In the genomic region with DNA sequence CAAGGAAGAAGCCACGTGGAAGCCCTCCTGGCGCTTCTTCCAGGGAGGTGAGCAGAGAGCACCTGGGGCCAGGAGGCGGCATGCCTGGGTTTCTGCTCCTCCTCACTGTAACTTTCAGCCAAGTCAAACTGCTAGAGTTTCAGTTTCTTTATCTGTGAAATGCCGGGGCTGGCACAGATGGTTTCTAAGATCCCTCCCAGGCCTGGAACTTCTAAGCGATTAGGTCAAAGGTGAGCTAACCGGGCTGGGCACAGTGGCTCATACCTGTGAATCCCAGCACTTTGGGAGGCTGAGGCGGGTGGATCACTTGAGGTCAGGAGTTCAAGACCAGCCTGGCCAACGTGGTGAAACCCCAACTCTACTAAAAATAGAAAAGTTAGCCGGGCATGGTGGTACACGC, we compare ENCODE assay signal across 8 cellular contexts. TPM values are rescaled to one million over a fixed set of nuclear protein-coding genes. Genes with fewer than 3 reads are reported as not detected.
DNase-seq lines count a peak whose midpoint lies in the region; ATAC-seq, FAIRE-seq and TF ChIP-seq lines count a peak whose summit lies in the region.
"Not testable (repeated sequence)": the region's sequence is repeated elsewhere in the genome, so short reads cannot be mapped to it uniquely, and the experiment has no call there.

No MANE protein-coding gene starts in this region.

- peaks cover 21% of the 10 kb centered on the region for H3K36me3 Mint-ChIP-seq in activated CD4-positive, alpha-beta memory T cell treated with anti-CD3 and anti-CD28 coated beads, Interleukin-2, amount 10 ng/mL, durations not matched to agents 7 days and 5 days (ENCODE audit: low read depth)
- peaks cover 15% of the 10 kb centered on the region for H3K36me3 Mint-ChIP-seq in activated naive CD8-positive, alpha-beta T cell treated with anti-CD3 and anti-CD28 coated beads for 36 hours
- H3K36me3 Mint-ChIP-seq in stimulated activated effector memory CD8-positive, alpha-beta T cell treated with anti-CD3 and anti-CD28 coated beads, Interleukin-12 subunit alpha, Interleukin-12 subunit beta, amount 100 ng/mL, for 72 hours, result not testable (repeated sequence)

- peak; percentile 45 for ATAC-seq in GM18870 (IDR thresholded peaks at IDR 0.05; ENCODE audit: unreplicated experiment)
- ATAC-seq in HG02588 (IDR thresholded peaks at IDR 0.05; ENCODE audit: unreplicated experiment), result peak; percentile 49
- ATAC-seq in HepG2, result not testable (repeated sequence)
- ATAC-seq in stimulated activated effector memory CD8-positive, alpha-beta T cell treated with anti-CD3 and anti-CD28 coated beads, Interleukin-12 subunit alpha, Interleukin-12 subunit beta, amount 100 ng/mL, for 72 hours, result peak; percentile 63

- BruUV-seq in HepG2 (replicated peaks; lab: Mats Ljungman, UMichigan), result not testable (repeated sequence)

- not testable (repeated sequence) for H3K9me3 ChIP-seq in BLaER1; Loucy (ENCODE audit: insufficient read depth, low read depth, low read length); HepG2 (ENCODE audit: low read length)

- peak; percentile 88 for FAIRE-seq in HepG2 (lab: Jason Lieb, UNC)

- TF ChIP-seq POLR2A in HepG2 (IDR thresholded peaks at IDR 0.05; ENCODE audit: insufficient read depth in 1 of 2, low read depth in 2 of 2, low read length in 2 of 2), result not testable (repeated sequence)

- peaks cover 85% of the 10 kb centered on the region for H4K20me1 ChIP-seq in BLaER1
- not testable (repeated sequence) for H4K20me1 ChIP-seq in Loucy (ENCODE audit: insufficient read depth, low read length, poor library complexity, severe bottlenecking); HepG2 (ENCODE audit: insufficient read depth, low read length)

- H3K4me2 ChIP-seq in BLaER1 (peak overlapping the region; percentile 80), Loucy (ENCODE audit: low read depth, low read length, poor library complexity, severe bottlenecking) (peak overlapping the region; percentile 83)
- H3K4me2 ChIP-seq in HepG2 (ENCODE audit: low read depth, low read length), result not testable (repeated sequence)

- not testable (repeated sequence) for H3K9me2 ChIP-seq in Loucy (replicated peaks; ENCODE audit: low read depth, low read length)

- H3K9ac ChIP-seq in BLaER1 (peak overlapping the region; percentile 79; the same call in 1 of the 2 replicates), Loucy (ENCODE audit: low read depth, low read length, poor library complexity, severe bottlenecking) (peak overlapping the region; percentile 86)
- H3K9ac ChIP-seq in HepG2 (ENCODE audit: insufficient read depth, low read depth, low read length), result not testable (repeated sequence)

- not testable (repeated sequence) for TF ChIP-seq EP300 in HepG2 (IDR thresholded peaks at IDR 0.05; ENCODE audit: low read depth in 2 of 2, low read length in 2 of 2); HepG2 (CRISPR knock-in tag; IDR thresholded peaks at IDR 0.05; ENCODE audit: borderline replicate concordance)

- H3K79me2 ChIP-seq in Loucy (ENCODE audit: insufficient read depth, low read length), result peaks cover 12% of the 10 kb centered on the region; the same call in 1 of the 2 replicates
- not testable (repeated sequence) for H3K79me2 ChIP-seq in HepG2 (ENCODE audit: insufficient read depth, low read length)

- intact Hi-C loops in HepG2 (cut with micrococcal nuclease; ENCODE audit: unreplicated experiment), result not testable (repeated sequence)

- H3K27ac Mint-ChIP-seq in activated CD4-positive, alpha-beta memory T cell treated with anti-CD3 and anti-CD28 coated beads, Interleukin-2, amount 10 ng/mL, durations not matched to agents 7 days and 5 days, result peak overlapping the region; percentile 93
- H3K27ac Mint-ChIP-seq in activated naive CD8-positive, alpha-beta T cell treated with anti-CD3 and anti-CD28 coated beads for 36 hours, result peak overlapping the region; percentile 85
- peak overlapping the region; percentile 87 for H3K27ac Mint-ChIP-seq in stimulated activated effector memory CD8-positive, alpha-beta T cell treated with anti-CD3 and anti-CD28 coated beads, Interleukin-12 subunit alpha, Interleukin-12 subunit beta, amount 100 ng/mL, for 72 hours

- not testable (repeated sequence) for H3K9me3 Mint-ChIP-seq in activated CD4-positive, alpha-beta memory T cell treated with anti-CD3 and anti-CD28 coated beads, Interleukin-2, amount 10 ng/mL, durations not matched to agents 7 days and 5 days; activated naive CD8-positive, alpha-beta T cell treated with anti-CD3 and anti-CD28 coated beads for 36 hours; stimulated activated effector memory CD8-positive, alpha-beta T cell treated with anti-CD3 and anti-CD28 coated beads, Interleukin-12 subunit alpha, Interleukin-12 subunit beta, amount 100 ng/mL, for 72 hours

- 70% methylated on average over 3 of the region's 10 CpGs for WGBS in HepG2 (ENCODE audit: low lambda C conversion rate)

- peak overlapping the region; percentile 73 for H3K4me3 Mint-ChIP-seq in activated CD4-positive, alpha-beta memory T cell treated with anti-CD3 and anti-CD28 coated beads, Interleukin-2, amount 10 ng/mL, durations not matched to agents 7 days and 5 days
- H3K4me3 Mint-ChIP-seq in activated naive CD8-positive, alpha-beta T cell treated with anti-CD3 and anti-CD28 coated beads for 36 hours, result peak overlapping the region; percentile 45
- H3K4me3 Mint-ChIP-seq in stimulated activated effector memory CD8-positive, alpha-beta T cell treated with anti-CD3 and anti-CD28 coated beads, Interleukin-12 subunit alpha, Interleukin-12 subunit beta, amount 100 ng/mL, for 72 hours, result peak overlapping the region; percentile 67

- H3F3A ChIP-seq in Loucy (ENCODE audit: low read depth), result not testable (repeated sequence)

- DNase-seq in activated CD4-positive, alpha-beta memory T cell treated with anti-CD3 and anti-CD28 coated beads, Interleukin-2, amount 10 ng/mL, durations not matched to agents 7 days and 5 days; activated naive CD8-positive, alpha-beta T cell treated with anti-CD3 and anti-CD28 coated beads for 36 hours; HepG2 (ENCODE audit: low spot score): not testable (repeated sequence)
- DNase-seq in stimulated activated effector memory CD8-positive, alpha-beta T cell treated with anti-CD3 and anti-CD28 coated beads, Interleukin-12 subunit alpha, Interleukin-12 subunit beta, amount 100 ng/mL, for 72 hours (ENCODE audit: low spot score in 2 of 2), result peak in 1 of 2 donors; percentile 54

- not testable (repeated sequence) for H2AFZ ChIP-seq in Loucy (ENCODE audit: low read length); HepG2 (ENCODE audit: low read length)

- POLR2A ChIA-PET in activated CD4-positive, alpha-beta memory T cell treated with anti-CD3 and anti-CD28 coated beads, Interleukin-2, amount 10 ng/mL, durations not matched to agents 7 days and 5 days (lab: Charles Lee), result interaction anchor here (1.4 to 3.4 kb wide), 7 partner anchors 8 to 54 kb away, joined by 3 to 64 read pairs (median 14); a partner anchor contains a TSS
- POLR2A ChIA-PET in HepG2 (lab: Yijun Ruan, JAX), result not testable (repeated sequence)

- peaks cover 60% of the 10 kb centered on the region for H3K4me1 ChIP-seq in BLaER1
- peaks cover 45% of the 10 kb centered on the region for H3K4me1 ChIP-seq in Loucy (ENCODE audit: insufficient read depth, low read length, poor library complexity, severe bottlenecking)
- H3K4me1 ChIP-seq in HepG2 (ENCODE audit: insufficient read depth, low read length), result peaks cover 12% of the 10 kb centered on the region

- H3K27me3 Mint-ChIP-seq in activated CD4-positive, alpha-beta memory T cell treated with anti-CD3 and anti-CD28 coated beads, Interleukin-2, amount 10 ng/mL, durations not matched to agents 7 days and 5 days; activated naive CD8-positive, alpha-beta T cell treated with anti-CD3 and anti-CD28 coated beads for 36 hours: not testable (repeated sequence)

- CTCF ChIA-PET in activated CD4-positive, alpha-beta memory T cell treated with anti-CD3 and anti-CD28 coated beads, Interleukin-2, amount 10 ng/mL, durations not matched to agents 7 days and 5 days (lab: Charles Lee), result interaction anchor here (1.4 to 1.7 kb wide), 4 partner anchors 22 to 40 kb away, joined by 3 to 8 read pairs (median 4); no protein-coding TSS in a partner anchor
- CTCF ChIA-PET in HepG2 (lab: Yijun Ruan, JAX; ENCODE audit: low intra/inter-chr PET ratio, low total read pairs), result not testable (repeated sequence)

- peaks cover 56% of the 10 kb centered on the region for H3K4me1 Mint-ChIP-seq in activated CD4-positive, alpha-beta memory T cell treated with anti-CD3 and anti-CD28 coated beads, Interleukin-2, amount 10 ng/mL, durations not matched to agents 7 days and 5 days
- H3K4me1 Mint-ChIP-seq in activated naive CD8-positive, alpha-beta T cell treated with anti-CD3 and anti-CD28 coated beads for 36 hours, result peaks cover 38% of the 10 kb centered on the region
- peaks cover 46% of the 10 kb centered on the region for H3K4me1 Mint-ChIP-seq in stimulated activated effector memory CD8-positive, alpha-beta T cell treated with anti-CD3 and anti-CD28 coated beads, Interleukin-12 subunit alpha, Interleukin-12 subunit beta, amount 100 ng/mL, for 72 hours

- not testable (repeated sequence) for TF ChIP-seq RAD21 in HepG2 (CRISPR knock-in tag; IDR thresholded peaks at IDR 0.05)

- peaks cover 91% of the 10 kb centered on the region for H3K27me3 ChIP-seq in BLaER1
- not testable (repeated sequence) for H3K27me3 ChIP-seq in Loucy (ENCODE audit: insufficient read depth, low read length, poor library complexity, severe bottlenecking); HepG2 (ENCODE audit: control insufficient read depth in 1 of 2, insufficient read depth in 2 of 2, low read length in 2 of 2)

- H3K4me3 ChIP-seq in BLaER1; Loucy (ENCODE audit: low read length, poor library complexity, severe bottlenecking); HepG2 (replicated peaks in 1 of 3; ENCODE audit: insufficient read depth in 1 of 3, low read depth in 2 of 3, low read length in 3 of 3): not testable (repeated sequence)

- not testable (repeated sequence) for TF ChIP-seq CTCF in Loucy (conservative IDR thresholded peaks at IDR 0.05; ENCODE audit: low read length); HepG2 (CRISPR knock-in tag; IDR thresholded peaks at IDR 0.05)

- H3K27ac ChIP-seq in BLaER1, result peak overlapping the region; percentile 94
- not testable (repeated sequence) for H3K27ac ChIP-seq in HepG2 (ENCODE audit: extremely low read length, insufficient read depth, low read length)

- not testable (repeated sequence) for H3K36me3 ChIP-seq in BLaER1; Loucy (ENCODE audit: insufficient read depth, low read length); HepG2 (replicated peaks in 1 of 2; ENCODE audit: control insufficient read depth in 1 of 2, insufficient read depth in 2 of 2, low read length in 2 of 2)

- in situ Hi-C loops in HepG2 (cut with HindIII; ENCODE audit: extremely low pct_ligation_motif_present, low pct_unique_long_range_greater_than_20kb), result not testable (repeated sequence)

RNA-seq across cellular contexts. Expression of a gene that starts 7.8 kb away (rescaled TPM):
- total RNA-seq in activated CD4-positive, alpha-beta memory T cell treated with anti-CD3 and anti-CD28 coated beads, Interleukin-2, amount 10 ng/mL, durations not matched to agents 7 days and 5 days, result 10 to 100 TPM in 1 of 2 experiments, 1 to 10 TPM in 1; 9.9 to 12.6 TPM
- 1 to 10 TPM; 3.4 to 6.2 TPM for total RNA-seq in activated naive CD8-positive, alpha-beta T cell treated with anti-CD3 and anti-CD28 coated beads for 36 hours
- 1.7 and 2.2 TPM in 2 replicates for total RNA-seq in HepG2 (2016; rRNA removed; fragmentation: Illumina TruSeq; extraction: Trizol)
- 0.40 and 0.53 TPM in 2 replicates for total RNA-seq in HepG2 (2016; cell fraction: cytosol; rRNA removed; fragmentation: Illumina TruSeq; extraction: Trizol; ENCODE audit: low read depth)
- 2.0 and 3.2 TPM in 2 replicates for total RNA-seq in HepG2 (2016; cell fraction: insoluble cytoplasmic fraction; rRNA removed; fragmentation: Illumina TruSeq; extraction: Trizol)
- total RNA-seq in HepG2 (2016; cell fraction: membrane; rRNA removed; fragmentation: Illumina TruSeq; extraction: Trizol), result 1.1 and 1.3 TPM in 2 replicates
- total RNA-seq in HepG2 (2016; cell fraction: nucleus; rRNA removed; fragmentation: Illumina TruSeq; extraction: Trizol), result 2.5 and 3.6 TPM in 2 replicates
- 6.2 and 6.7 TPM in 2 replicates for polyA plus RNA-seq in HepG2 (2011; rRNA removed)
- 7.0 and 11.0 TPM in 2 replicates for polyA plus RNA-seq in HepG2 (2011; cell fraction: cytosol; rRNA removed)
- 4.7 and 4.8 TPM in 2 replicates for polyA plus RNA-seq in HepG2 (2011; cell fraction: nucleus; rRNA removed)
- polyA plus RNA-seq in HepG2 (2012), result 5.0 and 5.4 TPM in 2 replicates
- 0.63 and 0.91 TPM in 2 replicates for polyA plus RNA-seq in HepG2 (2016; cell fraction: cytosol; fragmentation: Illumina TruSeq; extraction: Trizol; ENCODE audit: low read depth)
- polyA plus RNA-seq in HepG2 (2016; cell fraction: insoluble cytoplasmic fraction; fragmentation: Illumina TruSeq; extraction: Trizol; ENCODE audit: low read depth), result 1.3 and 2.0 TPM in 2 replicates
- 0.69 and 1.2 TPM in 2 replicates for polyA plus RNA-seq in HepG2 (2016; cell fraction: membrane; fragmentation: Illumina TruSeq; extraction: Trizol; ENCODE audit: low read depth)
- 3.0 and 3.8 TPM in 2 replicates for polyA plus RNA-seq in HepG2 (2016; cell fraction: nucleus; fragmentation: Illumina TruSeq; extraction: Trizol; ENCODE audit: insufficient read depth, low read depth)
- 9.2 and 13.1 TPM in 2 replicates for polyA minus RNA-seq in HepG2 (2011; rRNA and poly(A)+ RNA removed; ENCODE audit: low replicate concordance)
- polyA minus RNA-seq in HepG2 (2011; cell fraction: cytosol; rRNA and poly(A)+ RNA removed), result 3.5 and 3.7 TPM in 2 replicates
- polyA minus RNA-seq in HepG2 (2011; cell fraction: nucleus; rRNA and poly(A)+ RNA removed), result 1.4 and 3.5 TPM in 2 replicates

RNA-seq across cellular contexts. Expression of a gene that starts 8.8 kb away (rescaled TPM):
- total RNA-seq in activated CD4-positive, alpha-beta memory T cell treated with anti-CD3 and anti-CD28 coated beads, Interleukin-2, amount 10 ng/mL, durations not matched to agents 7 days and 5 days, result 10 to 100 TPM; 88.3 to 93.1 TPM
- 100 to 1,000 TPM; 140 to 142 TPM for total RNA-seq in activated naive CD8-positive, alpha-beta T cell treated with anti-CD3 and anti-CD28 coated beads for 36 hours
- total RNA-seq in HepG2 (2016; rRNA removed; fragmentation: Illumina TruSeq; extraction: Trizol), result 17.8 and 24.0 TPM in 2 replicates
- 3.1 and 3.2 TPM in 2 replicates for total RNA-seq in HepG2 (2016; cell fraction: cytosol; rRNA removed; fragmentation: Illumina TruSeq; extraction: Trizol; ENCODE audit: low read depth)
- 18.3 and 20.3 TPM in 2 replicates for total RNA-seq in HepG2 (2016; cell fraction: insoluble cytoplasmic fraction; rRNA removed; fragmentation: Illumina TruSeq; extraction: Trizol)
- 11.9 and 12.8 TPM in 2 replicates for total RNA-seq in HepG2 (2016; cell fraction: membrane; rRNA removed; fragmentation: Illumina TruSeq; extraction: Trizol)
- total RNA-seq in HepG2 (2016; cell fraction: nucleus; rRNA removed; fragmentation: Illumina TruSeq; extraction: Trizol), result 17.9 and 21.9 TPM in 2 replicates
- polyA plus RNA-seq in HepG2 (2011; rRNA removed), result 5.8 TPM in 2 replicates
- polyA plus RNA-seq in HepG2 (2011; cell fraction: cytosol; rRNA removed), result 4.6 and 5.7 TPM in 2 replicates
- 27.7 and 34.4 TPM in 2 replicates for polyA plus RNA-seq in HepG2 (2011; cell fraction: nucleus; rRNA removed)
- 18.3 and 21.2 TPM in 2 replicates for polyA plus RNA-seq in HepG2 (2012)
- 2.2 and 2.6 TPM in 2 replicates for polyA plus RNA-seq in HepG2 (2016; cell fraction: cytosol; fragmentation: Illumina TruSeq; extraction: Trizol; ENCODE audit: low read depth)
- polyA plus RNA-seq in HepG2 (2016; cell fraction: insoluble cytoplasmic fraction; fragmentation: Illumina TruSeq; extraction: Trizol; ENCODE audit: low read depth), result 32.5 and 46.4 TPM in 2 replicates
- 7.0 and 9.4 TPM in 2 replicates for polyA plus RNA-seq in HepG2 (2016; cell fraction: membrane; fragmentation: Illumina TruSeq; extraction: Trizol; ENCODE audit: low read depth)
- 60.1 and 68.4 TPM in 2 replicates for polyA plus RNA-seq in HepG2 (2016; cell fraction: nucleus; fragmentation: Illumina TruSeq; extraction: Trizol; ENCODE audit: insufficient read depth, low read depth)
- polyA minus RNA-seq in HepG2 (2011; rRNA and poly(A)+ RNA removed; ENCODE audit: low replicate concordance), result 16.9 and 25.4 TPM in 2 replicates
- polyA minus RNA-seq in HepG2 (2011; cell fraction: cytosol; rRNA and poly(A)+ RNA removed), result 17.9 and 19.6 TPM in 2 replicates
- polyA minus RNA-seq in HepG2 (2011; cell fraction: nucleus; rRNA and poly(A)+ RNA removed), result 10.3 and 14.4 TPM in 2 replicates

RNA-seq across cellular contexts. Expression of a gene that starts 36.0 kb away (rescaled TPM):
- 10 to 100 TPM; 12.1 to 12.8 TPM for total RNA-seq in activated CD4-positive, alpha-beta memory T cell treated with anti-CD3 and anti-CD28 coated beads, Interleukin-2, amount 10 ng/mL, durations not matched to agents 7 days and 5 days
- 10 to 100 TPM; 15.2 to 15.7 TPM for total RNA-seq in activated naive CD8-positive, alpha-beta T cell treated with anti-CD3 and anti-CD28 coated beads for 36 hours
- 0.77 and 1.4 TPM in 2 replicates for total RNA-seq in HepG2 (2016; rRNA removed; fragmentation: Illumina TruSeq; extraction: Trizol)
- not detected in 2 replicates for total RNA-seq in HepG2 (2016; cell fraction: cytosol; rRNA removed; fragmentation: Illumina TruSeq; extraction: Trizol; ENCODE audit: low read depth)
- total RNA-seq in HepG2 (2016; cell fraction: insoluble cytoplasmic fraction; rRNA removed; fragmentation: Illumina TruSeq; extraction: Trizol), result 0.48 and 1.3 TPM in 2 replicates
- 0.31 and 0.34 TPM in 2 replicates for total RNA-seq in HepG2 (2016; cell fraction: membrane; rRNA removed; fragmentation: Illumina TruSeq; extraction: Trizol)
- total RNA-seq in HepG2 (2016; cell fraction: nucleus; rRNA removed; fragmentation: Illumina TruSeq; extraction: Trizol), result 0.78 and 1.4 TPM in 2 replicates
- 2.0 and 2.6 TPM in 2 replicates for polyA plus RNA-seq in HepG2 (2011; rRNA removed)
- 2.7 and 3.2 TPM in 2 replicates for polyA plus RNA-seq in HepG2 (2011; cell fraction: cytosol; rRNA removed)
- 7.0 and 9.2 TPM in 2 replicates for polyA plus RNA-seq in HepG2 (2011; cell fraction: nucleus; rRNA removed)
- 1.5 and 2.1 TPM in 2 replicates for polyA plus RNA-seq in HepG2 (2012)
- polyA plus RNA-seq in HepG2 (2016; cell fraction: cytosol; fragmentation: Illumina TruSeq; extraction: Trizol; ENCODE audit: low read depth), result 0.29 and 0.48 TPM in 2 replicates
- polyA plus RNA-seq in HepG2 (2016; cell fraction: insoluble cytoplasmic fraction; fragmentation: Illumina TruSeq; extraction: Trizol; ENCODE audit: low read depth), result 0.72 and 1.8 TPM in 2 replicates
- 0.16 and 0.45 TPM in 2 replicates for polyA plus RNA-seq in HepG2 (2016; cell fraction: membrane; fragmentation: Illumina TruSeq; extraction: Trizol; ENCODE audit: low read depth)
- polyA plus RNA-seq in HepG2 (2016; cell fraction: nucleus; fragmentation: Illumina TruSeq; extraction: Trizol; ENCODE audit: insufficient read depth, low read depth), result 0.89 and 1.6 TPM in 2 replicates
- polyA minus RNA-seq in HepG2 (2011; rRNA and poly(A)+ RNA removed; ENCODE audit: low replicate concordance), result 3.3 TPM in 1 of 2 replicates, not detected in the other
- 0.53 and 1.5 TPM in 2 replicates for polyA minus RNA-seq in HepG2 (2011; cell fraction: cytosol; rRNA and poly(A)+ RNA removed)
- polyA minus RNA-seq in HepG2 (2011; cell fraction: nucleus; rRNA and poly(A)+ RNA removed), result 1.6 and 1.7 TPM in 2 replicates

RNA-seq across cellular contexts. Expression of a gene that starts 39.3 kb away (rescaled TPM):
- 100 to 1,000 TPM; 118 to 122 TPM for total RNA-seq in activated CD4-positive, alpha-beta memory T cell treated with anti-CD3 and anti-CD28 coated beads, Interleukin-2, amount 10 ng/mL, durations not matched to agents 7 days and 5 days
- 100 to 1,000 TPM; 155 to 159 TPM for total RNA-seq in activated naive CD8-positive, alpha-beta T cell treated with anti-CD3 and anti-CD28 coated beads for 36 hours
- total RNA-seq in HepG2 (2016; rRNA removed; fragmentation: Illumina TruSeq; extraction: Trizol), result 69.8 and 77.3 TPM in 2 replicates
- 104 and 121 TPM in 2 replicates for total RNA-seq in HepG2 (2016; cell fraction: cytosol; rRNA removed; fragmentation: Illumina TruSeq; extraction: Trizol; ENCODE audit: low read depth)
- 57.7 and 81.1 TPM in 2 replicates for total RNA-seq in HepG2 (2016; cell fraction: insoluble cytoplasmic fraction; rRNA removed; fragmentation: Illumina TruSeq; extraction: Trizol)
- 244 and 255 TPM in 2 replicates for total RNA-seq in HepG2 (2016; cell fraction: membrane; rRNA removed; fragmentation: Illumina TruSeq; extraction: Trizol)
- total RNA-seq in HepG2 (2016; cell fraction: nucleus; rRNA removed; fragmentation: Illumina TruSeq; extraction: Trizol), result 35.1 and 36.4 TPM in 2 replicates
- polyA plus RNA-seq in HepG2 (2011; rRNA removed), result 57.7 and 83.5 TPM in 2 replicates
- polyA plus RNA-seq in HepG2 (2011; cell fraction: cytosol; rRNA removed), result 47.6 and 67.3 TPM in 2 replicates
- polyA plus RNA-seq in HepG2 (2011; cell fraction: nucleus; rRNA removed), result 59.5 and 63.5 TPM in 2 replicates
- 65.5 and 87.1 TPM in 2 replicates for polyA plus RNA-seq in HepG2 (2012)
- 148 and 150 TPM in 2 replicates for polyA plus RNA-seq in HepG2 (2016; cell fraction: cytosol; fragmentation: Illumina TruSeq; extraction: Trizol; ENCODE audit: low read depth)
- polyA plus RNA-seq in HepG2 (2016; cell fraction: insoluble cytoplasmic fraction; fragmentation: Illumina TruSeq; extraction: Trizol; ENCODE audit: low read depth), result 80.3 and 99.3 TPM in 2 replicates
- 244 and 277 TPM in 2 replicates for polyA plus RNA-seq in HepG2 (2016; cell fraction: membrane; fragmentation: Illumina TruSeq; extraction: Trizol; ENCODE audit: low read depth)
- 93.5 and 94.6 TPM in 2 replicates for polyA plus RNA-seq in HepG2 (2016; cell fraction: nucleus; fragmentation: Illumina TruSeq; extraction: Trizol; ENCODE audit: insufficient read depth, low read depth)
- polyA minus RNA-seq in HepG2 (2011; rRNA and poly(A)+ RNA removed; ENCODE audit: low replicate concordance), result 195 and 354 TPM in 2 replicates
- 79.8 and 83.1 TPM in 2 replicates for polyA minus RNA-seq in HepG2 (2011; cell fraction: cytosol; rRNA and poly(A)+ RNA removed)
- polyA minus RNA-seq in HepG2 (2011; cell fraction: nucleus; rRNA and poly(A)+ RNA removed), result 16.6 and 21.8 TPM in 2 replicates

RNA-seq across cellular contexts. Expression of a gene that starts 45.6 kb away (rescaled TPM):
- 10 to 100 TPM; 63.1 to 63.7 TPM for total RNA-seq in activated CD4-positive, alpha-beta memory T cell treated with anti-CD3 and anti-CD28 coated beads, Interleukin-2, amount 10 ng/mL, durations not matched to agents 7 days and 5 days
- total RNA-seq in activated naive CD8-positive, alpha-beta T cell treated with anti-CD3 and anti-CD28 coated beads for 36 hours, result 100 to 1,000 TPM; 150 to 153 TPM
- total RNA-seq in HepG2 (2016; rRNA removed; fragmentation: Illumina TruSeq; extraction: Trizol), result 51.1 and 51.7 TPM in 2 replicates
- total RNA-seq in HepG2 (2016; cell fraction: cytosol; rRNA removed; fragmentation: Illumina TruSeq; extraction: Trizol; ENCODE audit: low read depth), result 55.8 and 62.5 TPM in 2 replicates
- 47.6 and 50.9 TPM in 2 replicates for total RNA-seq in HepG2 (2016; cell fraction: insoluble cytoplasmic fraction; rRNA removed; fragmentation: Illumina TruSeq; extraction: Trizol)
- 52.1 and 59.2 TPM in 2 replicates for total RNA-seq in HepG2 (2016; cell fraction: membrane; rRNA removed; fragmentation: Illumina TruSeq; extraction: Trizol)
- 27.3 and 30.2 TPM in 2 replicates for total RNA-seq in HepG2 (2016; cell fraction: nucleus; rRNA removed; fragmentation: Illumina TruSeq; extraction: Trizol)
- polyA plus RNA-seq in HepG2 (2011; rRNA removed), result 49.1 and 49.2 TPM in 2 replicates
- polyA plus RNA-seq in HepG2 (2011; cell fraction: cytosol; rRNA removed), result 61.9 and 80.7 TPM in 2 replicates
- polyA plus RNA-seq in HepG2 (2011; cell fraction: nucleus; rRNA removed), result 84.9 and 98.2 TPM in 2 replicates
- polyA plus RNA-seq in HepG2 (2012), result 45.4 and 52.3 TPM in 2 replicates
- polyA plus RNA-seq in HepG2 (2016; cell fraction: cytosol; fragmentation: Illumina TruSeq; extraction: Trizol; ENCODE audit: low read depth), result 168 and 195 TPM in 2 replicates
- polyA plus RNA-seq in HepG2 (2016; cell fraction: insoluble cytoplasmic fraction; fragmentation: Illumina TruSeq; extraction: Trizol; ENCODE audit: low read depth), result 99.2 and 109 TPM in 2 replicates
- polyA plus RNA-seq in HepG2 (2016; cell fraction: membrane; fragmentation: Illumina TruSeq; extraction: Trizol; ENCODE audit: low read depth), result 92.8 and 108 TPM in 2 replicates
- polyA plus RNA-seq in HepG2 (2016; cell fraction: nucleus; fragmentation: Illumina TruSeq; extraction: Trizol; ENCODE audit: insufficient read depth, low read depth), result 92.2 and 97.8 TPM in 2 replicates
- 30.3 and 98.8 TPM in 2 replicates for polyA minus RNA-seq in HepG2 (2011; rRNA and poly(A)+ RNA removed; ENCODE audit: low replicate concordance)
- 14.6 and 17.3 TPM in 2 replicates for polyA minus RNA-seq in HepG2 (2011; cell fraction: cytosol; rRNA and poly(A)+ RNA removed)
- 23.7 and 25.0 TPM in 2 replicates for polyA minus RNA-seq in HepG2 (2011; cell fraction: nucleus; rRNA and poly(A)+ RNA removed)
